Comparison of ENCODE assay signal across 1 cellular context in the genomic region with DNA sequence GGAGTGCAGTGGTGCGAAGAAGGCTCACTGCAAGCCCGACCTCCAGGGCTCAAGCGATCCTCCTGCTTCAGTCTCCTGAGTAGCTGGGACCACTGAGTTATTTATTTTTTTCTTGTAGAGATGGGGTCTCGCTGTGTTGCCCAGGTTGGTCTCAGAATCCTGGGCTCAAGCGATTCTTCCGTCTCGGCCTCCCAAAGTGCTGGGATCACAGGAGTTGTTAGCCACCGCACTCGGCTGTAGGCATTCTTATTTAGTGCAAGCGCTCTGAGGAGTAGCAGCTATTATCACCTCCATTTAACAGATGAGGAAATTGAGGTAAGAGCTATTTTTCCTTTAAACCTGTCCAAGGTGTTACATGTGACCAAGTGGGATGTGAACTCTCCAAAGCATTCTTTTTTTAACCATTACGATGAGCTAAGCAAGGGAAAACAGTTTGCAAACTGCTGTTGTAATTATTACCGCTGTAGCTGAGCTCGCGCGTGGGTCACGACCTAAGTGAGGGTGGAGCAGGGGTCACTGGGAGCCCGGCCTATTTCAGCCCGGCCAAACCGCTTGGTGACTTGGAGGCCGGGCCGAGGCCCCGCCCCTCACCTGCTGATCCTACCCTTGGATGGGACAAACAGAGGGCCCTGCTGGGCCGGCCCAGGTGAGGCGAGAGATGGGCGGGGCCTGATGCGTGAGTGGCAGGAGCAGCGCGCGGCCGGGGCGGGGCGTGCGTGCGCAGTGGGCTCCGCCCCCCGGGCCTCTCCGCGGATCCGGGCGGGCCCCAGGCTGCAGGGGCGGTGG.
A peak's percentile ranks its signal among the peaks of the same experiment; 100 is the strongest.
TF ChIP-seq lines count a peak whose summit lies in the region.

No MANE protein-coding gene starts in this region.

TF ChIP-seq in HepG2, 621 proteins besides CTCF, POLR2A, EP300 and RAD21 (continued from another document and continues in another):
- TF ChIP-seq, protein P1, sequence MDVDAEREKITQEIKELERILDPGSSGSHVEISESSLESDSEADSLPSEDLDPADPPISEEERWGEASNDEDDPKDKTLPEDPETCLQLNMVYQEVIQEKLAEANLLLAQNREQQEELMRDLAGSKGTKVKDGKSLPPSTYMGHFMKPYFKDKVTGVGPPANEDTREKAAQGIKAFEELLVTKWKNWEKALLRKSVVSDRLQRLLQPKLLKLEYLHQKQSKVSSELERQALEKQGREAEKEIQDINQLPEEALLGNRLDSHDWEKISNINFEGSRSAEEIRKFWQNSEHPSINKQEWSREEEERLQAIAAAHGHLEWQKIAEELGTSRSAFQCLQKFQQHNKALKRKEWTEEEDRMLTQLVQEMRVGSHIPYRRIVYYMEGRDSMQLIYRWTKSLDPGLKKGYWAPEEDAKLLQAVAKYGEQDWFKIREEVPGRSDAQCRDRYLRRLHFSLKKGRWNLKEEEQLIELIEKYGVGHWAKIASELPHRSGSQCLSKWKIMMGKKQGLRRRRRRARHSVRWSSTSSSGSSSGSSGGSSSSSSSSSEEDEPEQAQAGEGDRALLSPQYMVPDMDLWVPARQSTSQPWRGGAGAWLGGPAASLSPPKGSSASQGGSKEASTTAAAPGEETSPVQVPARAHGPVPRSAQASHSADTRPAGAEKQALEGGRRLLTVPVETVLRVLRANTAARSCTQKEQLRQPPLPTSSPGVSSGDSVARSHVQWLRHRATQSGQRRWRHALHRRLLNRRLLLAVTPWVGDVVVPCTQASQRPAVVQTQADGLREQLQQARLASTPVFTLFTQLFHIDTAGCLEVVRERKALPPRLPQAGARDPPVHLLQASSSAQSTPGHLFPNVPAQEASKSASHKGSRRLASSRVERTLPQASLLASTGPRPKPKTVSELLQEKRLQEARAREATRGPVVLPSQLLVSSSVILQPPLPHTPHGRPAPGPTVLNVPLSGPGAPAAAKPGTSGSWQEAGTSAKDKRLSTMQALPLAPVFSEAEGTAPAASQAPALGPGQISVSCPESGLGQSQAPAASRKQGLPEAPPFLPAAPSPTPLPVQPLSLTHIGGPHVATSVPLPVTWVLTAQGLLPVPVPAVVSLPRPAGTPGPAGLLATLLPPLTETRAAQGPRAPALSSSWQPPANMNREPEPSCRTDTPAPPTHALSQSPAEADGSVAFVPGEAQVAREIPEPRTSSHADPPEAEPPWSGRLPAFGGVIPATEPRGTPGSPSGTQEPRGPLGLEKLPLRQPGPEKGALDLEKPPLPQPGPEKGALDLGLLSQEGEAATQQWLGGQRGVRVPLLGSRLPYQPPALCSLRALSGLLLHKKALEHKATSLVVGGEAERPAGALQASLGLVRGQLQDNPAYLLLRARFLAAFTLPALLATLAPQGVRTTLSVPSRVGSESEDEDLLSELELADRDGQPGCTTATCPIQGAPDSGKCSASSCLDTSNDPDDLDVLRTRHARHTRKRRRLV (CRISPR knock-in tag; IDR thresholded peaks at IDR 0.05), result no peak
- no peak for TF ChIP-seq TBL1XR1 (IDR thresholded peaks at IDR 0.05; ENCODE audit: borderline replicate concordance, low read length, partially characterized antibody)
- TF ChIP-seq ZNF552 (CRISPR knock-in tag; IDR thresholded peaks at IDR 0.05; ENCODE audit: borderline replicate concordance), result no peak
- no peak for TF ChIP-seq TOE1 (CRISPR knock-in tag; IDR thresholded peaks at IDR 0.05)
- no peak for TF ChIP-seq NFATC3 (CRISPR knock-in tag; IDR thresholded peaks at IDR 0.05)
- TF ChIP-seq ZNF468 (CRISPR knock-in tag; IDR thresholded peaks at IDR 0.05), result no peak
- TF ChIP-seq, protein P2, sequence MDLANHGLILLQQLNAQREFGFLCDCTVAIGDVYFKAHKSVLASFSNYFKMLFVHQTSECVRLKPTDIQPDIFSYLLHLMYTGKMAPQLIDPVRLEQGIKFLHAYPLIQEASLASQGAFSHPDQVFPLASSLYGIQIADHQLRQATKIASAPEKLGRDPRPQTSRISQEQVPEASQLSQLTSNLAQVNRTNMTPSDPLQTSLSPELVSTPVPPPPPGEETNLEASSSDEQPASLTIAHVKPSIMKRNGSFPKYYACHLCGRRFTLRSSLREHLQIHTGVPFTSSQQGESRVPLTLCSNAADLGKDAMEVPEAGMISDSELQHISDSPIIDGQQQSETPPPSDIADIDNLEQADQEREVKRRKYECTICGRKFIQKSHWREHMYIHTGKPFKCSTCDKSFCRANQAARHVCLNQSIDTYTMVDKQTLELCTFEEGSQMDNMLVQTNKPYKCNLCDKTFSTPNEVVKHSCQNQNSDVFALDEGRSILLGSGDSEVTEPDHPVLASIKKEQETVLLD (CRISPR knock-in tag; IDR thresholded peaks at IDR 0.05; ENCODE audit: low read depth), result no peak
- TF ChIP-seq SP5 (CRISPR knock-in tag; IDR thresholded peaks at IDR 0.05; ENCODE audit: borderline replicate concordance, low read depth), result peak; percentile 48; the same call in 1 of the 2 replicates
- TF ChIP-seq, protein P3, sequence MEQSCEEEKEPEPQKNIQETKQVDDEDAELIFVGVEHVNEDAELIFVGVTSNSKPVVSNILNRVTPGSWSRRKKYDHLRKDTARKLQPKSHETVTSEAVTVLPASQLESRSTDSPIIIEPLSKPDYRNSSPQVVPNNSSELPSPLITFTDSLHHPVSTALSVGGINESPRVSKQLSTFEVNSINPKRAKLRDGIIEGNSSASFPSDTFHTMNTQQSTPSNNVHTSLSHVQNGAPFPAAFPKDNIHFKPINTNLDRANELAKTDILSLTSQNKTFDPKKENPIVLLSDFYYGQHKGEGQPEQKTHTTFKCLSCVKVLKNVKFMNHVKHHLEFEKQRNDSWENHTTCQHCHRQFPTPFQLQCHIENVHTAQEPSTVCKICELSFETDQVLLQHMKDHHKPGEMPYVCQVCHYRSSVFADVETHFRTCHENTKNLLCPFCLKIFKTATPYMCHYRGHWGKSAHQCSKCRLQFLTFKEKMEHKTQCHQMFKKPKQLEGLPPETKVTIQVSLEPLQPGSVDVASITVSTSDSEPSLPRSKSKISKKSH (CRISPR knock-in tag; IDR thresholded peaks at IDR 0.05; ENCODE audit: borderline replicate concordance), result no peak
- no peak for TF ChIP-seq ZNF678 (CRISPR knock-in tag; IDR thresholded peaks at IDR 0.05)
- TF ChIP-seq, protein P4, sequence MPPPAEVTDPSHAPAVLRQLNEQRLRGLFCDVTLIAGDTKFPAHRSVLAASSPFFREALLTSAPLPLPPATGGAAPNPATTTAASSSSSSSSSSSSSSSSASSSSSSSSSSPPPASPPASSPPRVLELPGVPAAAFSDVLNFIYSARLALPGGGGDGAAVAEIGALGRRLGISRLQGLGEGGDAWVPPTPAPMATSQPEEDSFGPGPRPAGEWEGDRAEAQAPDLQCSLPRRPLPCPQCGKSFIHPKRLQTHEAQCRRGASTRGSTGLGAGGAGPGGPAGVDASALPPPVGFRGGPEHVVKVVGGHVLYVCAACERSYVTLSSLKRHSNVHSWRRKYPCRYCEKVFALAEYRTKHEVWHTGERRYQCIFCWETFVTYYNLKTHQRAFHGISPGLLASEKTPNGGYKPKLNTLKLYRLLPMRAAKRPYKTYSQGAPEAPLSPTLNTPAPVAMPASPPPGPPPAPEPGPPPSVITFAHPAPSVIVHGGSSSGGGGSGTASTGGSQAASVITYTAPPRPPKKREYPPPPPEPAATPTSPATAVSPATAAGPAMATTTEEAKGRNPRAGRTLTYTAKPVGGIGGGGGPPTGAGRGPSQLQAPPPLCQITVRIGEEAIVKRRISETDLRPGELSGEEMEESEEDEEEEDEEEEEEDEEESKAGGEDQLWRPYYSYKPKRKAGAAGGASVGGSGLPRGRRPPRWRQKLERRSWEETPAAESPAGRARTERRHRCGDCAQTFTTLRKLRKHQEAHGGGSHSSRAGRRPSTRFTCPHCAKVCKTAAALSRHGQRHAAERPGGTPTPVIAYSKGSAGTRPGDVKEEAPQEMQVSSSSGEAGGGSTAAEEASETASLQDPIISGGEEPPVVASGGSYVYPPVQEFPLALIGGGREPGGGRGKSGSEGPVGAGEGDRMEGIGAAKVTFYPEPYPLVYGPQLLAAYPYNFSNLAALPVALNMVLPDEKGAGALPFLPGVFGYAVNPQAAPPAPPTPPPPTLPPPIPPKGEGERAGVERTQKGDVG (CRISPR knock-in tag; IDR thresholded peaks at IDR 0.05; ENCODE audit: borderline replicate concordance), result no peak
- no peak for TF ChIP-seq ZNF230 (CRISPR knock-in tag; IDR thresholded peaks at IDR 0.05)
- no peak for TF ChIP-seq ZNF180 (CRISPR knock-in tag; IDR thresholded peaks at IDR 0.05; ENCODE audit: borderline replicate concordance, low read depth)
- TF ChIP-seq, protein P5, sequence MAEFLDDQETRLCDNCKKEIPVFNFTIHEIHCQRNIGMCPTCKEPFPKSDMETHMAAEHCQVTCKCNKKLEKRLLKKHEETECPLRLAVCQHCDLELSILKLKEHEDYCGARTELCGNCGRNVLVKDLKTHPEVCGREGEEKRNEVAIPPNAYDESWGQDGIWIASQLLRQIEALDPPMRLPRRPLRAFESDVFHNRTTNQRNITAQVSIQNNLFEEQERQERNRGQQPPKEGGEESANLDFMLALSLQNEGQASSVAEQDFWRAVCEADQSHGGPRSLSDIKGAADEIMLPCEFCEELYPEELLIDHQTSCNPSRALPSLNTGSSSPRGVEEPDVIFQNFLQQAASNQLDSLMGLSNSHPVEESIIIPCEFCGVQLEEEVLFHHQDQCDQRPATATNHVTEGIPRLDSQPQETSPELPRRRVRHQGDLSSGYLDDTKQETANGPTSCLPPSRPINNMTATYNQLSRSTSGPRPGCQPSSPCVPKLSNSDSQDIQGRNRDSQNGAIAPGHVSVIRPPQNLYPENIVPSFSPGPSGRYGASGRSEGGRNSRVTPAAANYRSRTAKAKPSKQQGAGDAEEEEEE (CRISPR knock-in tag; IDR thresholded peaks at IDR 0.05; ENCODE audit: borderline replicate concordance), result no peak
- no peak for TF ChIP-seq ZNF20 (CRISPR knock-in tag; IDR thresholded peaks at IDR 0.05)
- no peak for TF ChIP-seq AGO2 (optimal IDR thresholded peaks at IDR 0.05; ENCODE audit: low read depth, low read length)
- TF ChIP-seq ZNF629 (CRISPR knock-in tag; conservative IDR thresholded peaks at IDR 0.05), result peak; percentile 91
- TF ChIP-seq ZSCAN9 (CRISPR knock-in tag; IDR thresholded peaks at IDR 0.05; ENCODE audit: borderline replicate concordance), result no peak
- TF ChIP-seq HHEX (CRISPR knock-in tag; IDR thresholded peaks at IDR 0.05), result no peak
- TF ChIP-seq ZNF317 (CRISPR knock-in tag; IDR thresholded peaks at IDR 0.05), result no peak
- TF ChIP-seq TRIM24 (CRISPR knock-in tag; IDR thresholded peaks at IDR 0.05), result no peak
- TF ChIP-seq, protein P6, sequence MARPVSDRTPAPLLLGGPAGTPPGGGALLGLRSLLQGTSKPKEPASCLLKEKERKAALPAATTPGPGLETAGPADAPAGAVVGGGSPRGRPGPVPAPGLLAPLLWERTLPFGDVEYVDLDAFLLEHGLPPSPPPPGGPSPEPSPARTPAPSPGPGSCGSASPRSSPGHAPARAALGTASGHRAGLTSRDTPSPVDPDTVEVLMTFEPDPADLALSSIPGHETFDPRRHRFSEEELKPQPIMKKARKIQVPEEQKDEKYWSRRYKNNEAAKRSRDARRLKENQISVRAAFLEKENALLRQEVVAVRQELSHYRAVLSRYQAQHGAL (CRISPR knock-in tag; IDR thresholded peaks at IDR 0.05; ENCODE audit: not compliant biosample characterization), result no peak
- TF ChIP-seq MAF1 (CRISPR knock-in tag; IDR thresholded peaks at IDR 0.05; ENCODE audit: borderline replicate concordance), result no peak
- TF ChIP-seq, protein P7, sequence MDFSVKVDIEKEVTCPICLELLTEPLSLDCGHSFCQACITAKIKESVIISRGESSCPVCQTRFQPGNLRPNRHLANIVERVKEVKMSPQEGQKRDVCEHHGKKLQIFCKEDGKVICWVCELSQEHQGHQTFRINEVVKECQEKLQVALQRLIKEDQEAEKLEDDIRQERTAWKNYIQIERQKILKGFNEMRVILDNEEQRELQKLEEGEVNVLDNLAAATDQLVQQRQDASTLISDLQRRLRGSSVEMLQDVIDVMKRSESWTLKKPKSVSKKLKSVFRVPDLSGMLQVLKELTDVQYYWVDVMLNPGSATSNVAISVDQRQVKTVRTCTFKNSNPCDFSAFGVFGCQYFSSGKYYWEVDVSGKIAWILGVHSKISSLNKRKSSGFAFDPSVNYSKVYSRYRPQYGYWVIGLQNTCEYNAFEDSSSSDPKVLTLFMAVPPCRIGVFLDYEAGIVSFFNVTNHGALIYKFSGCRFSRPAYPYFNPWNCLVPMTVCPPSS (IDR thresholded peaks at IDR 0.05), result no peak
- no peak for TF ChIP-seq ZMYM4 (CRISPR knock-in tag; IDR thresholded peaks at IDR 0.05)
- TF ChIP-seq NRL (CRISPR knock-in tag; IDR thresholded peaks at IDR 0.05; ENCODE audit: borderline replicate concordance), result no peak
- no peak for TF ChIP-seq ZSCAN31 (CRISPR knock-in tag; IDR thresholded peaks at IDR 0.05; ENCODE audit: low read depth)
- TF ChIP-seq, protein P8, sequence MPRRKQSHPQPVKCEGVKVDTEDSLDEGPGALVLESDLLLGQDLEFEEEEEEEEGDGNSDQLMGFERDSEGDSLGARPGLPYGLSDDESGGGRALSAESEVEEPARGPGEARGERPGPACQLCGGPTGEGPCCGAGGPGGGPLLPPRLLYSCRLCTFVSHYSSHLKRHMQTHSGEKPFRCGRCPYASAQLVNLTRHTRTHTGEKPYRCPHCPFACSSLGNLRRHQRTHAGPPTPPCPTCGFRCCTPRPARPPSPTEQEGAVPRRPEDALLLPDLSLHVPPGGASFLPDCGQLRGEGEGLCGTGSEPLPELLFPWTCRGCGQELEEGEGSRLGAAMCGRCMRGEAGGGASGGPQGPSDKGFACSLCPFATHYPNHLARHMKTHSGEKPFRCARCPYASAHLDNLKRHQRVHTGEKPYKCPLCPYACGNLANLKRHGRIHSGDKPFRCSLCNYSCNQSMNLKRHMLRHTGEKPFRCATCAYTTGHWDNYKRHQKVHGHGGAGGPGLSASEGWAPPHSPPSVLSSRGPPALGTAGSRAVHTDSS (CRISPR knock-in tag; conservative IDR thresholded peaks at IDR 0.05), result no peak
- TF ChIP-seq ZNF713 (CRISPR knock-in tag; IDR thresholded peaks at IDR 0.05), result no peak
- TF ChIP-seq ZNF263 (CRISPR knock-in tag; IDR thresholded peaks at IDR 0.05), result no peak
- TF ChIP-seq TMF1 (CRISPR knock-in tag; IDR thresholded peaks at IDR 0.05; ENCODE audit: low read depth), result no peak
- TF ChIP-seq ZNF550 (CRISPR knock-in tag; IDR thresholded peaks at IDR 0.05; ENCODE audit: borderline replicate concordance), result no peak
- no peak for TF ChIP-seq ZKSCAN1 (IDR thresholded peaks at IDR 0.05; ENCODE audit: low read length)
- TF ChIP-seq ARNTL (CRISPR knock-in tag; IDR thresholded peaks at IDR 0.05), result no peak
- no peak for TF ChIP-seq HCFC1 (IDR thresholded peaks at IDR 0.05; ENCODE audit: low read depth, low read length)
- no peak for TF ChIP-seq ZC3H13 (CRISPR knock-in tag; IDR thresholded peaks at IDR 0.05)
- TF ChIP-seq CBX1 (IDR thresholded peaks at IDR 0.05; ENCODE audit: low read depth), result no peak
- no peak for TF ChIP-seq NFIB (CRISPR knock-in tag; IDR thresholded peaks at IDR 0.05; ENCODE audit: borderline replicate concordance)
- no peak for TF ChIP-seq YEATS2 (CRISPR knock-in tag; IDR thresholded peaks at IDR 0.05; ENCODE audit: borderline replicate concordance)
- no peak for TF ChIP-seq ZNF781 (CRISPR knock-in tag; IDR thresholded peaks at IDR 0.05; ENCODE audit: borderline replicate concordance, not compliant biosample characterization)
- no peak for TF ChIP-seq ATF1 (CRISPR knock-in tag; IDR thresholded peaks at IDR 0.05)
- no peak for TF ChIP-seq ZNF547 (CRISPR knock-in tag; IDR thresholded peaks at IDR 0.05)
- TF ChIP-seq HOXA3 (CRISPR knock-in tag; IDR thresholded peaks at IDR 0.05), result no peak
- no peak for TF ChIP-seq ZNF660 (CRISPR knock-in tag; IDR thresholded peaks at IDR 0.05; ENCODE audit: borderline replicate concordance, low read depth)
